In genomic region chr11:119196833-119197483, GRCh38 we compare ENCODE assay signal across 1 cellular context.
TF ChIP-seq lines count a peak whose summit lies in the region.

No MANE protein-coding gene starts in this region.

TF ChIP-seq in GM12878, 131 proteins besides CTCF, POLR2A, EP300 and RAD21:
- TF ChIP-seq YY1 (IDR thresholded peaks at IDR 0.05; ENCODE audit: low read depth, low read length): peak; percentile 59
- TF ChIP-seq HCFC1 (IDR thresholded peaks at IDR 0.05; ENCODE audit: low read length): no peak
- no peak for TF ChIP-seq FOS (IDR thresholded peaks at IDR 0.05; ENCODE audit: borderline replicate concordance, extremely low read depth, insufficient read length)
- no peak for TF ChIP-seq RCOR1 (conservative IDR thresholded peaks at IDR 0.05; ENCODE audit: low read depth, low read length)
- no peak for TF ChIP-seq E4F1 (IDR thresholded peaks at IDR 0.05; ENCODE audit: borderline replicate concordance, partially characterized antibody)
- no peak for TF ChIP-seq KDM1A (IDR thresholded peaks at IDR 0.05; ENCODE audit: borderline replicate concordance)
- TF ChIP-seq NKRF (conservative IDR thresholded peaks at IDR 0.05): no peak
- TF ChIP-seq SMC3 (IDR thresholded peaks at IDR 0.05; ENCODE audit: borderline replicate concordance, low read length): peak; percentile 83
- TF ChIP-seq, protein P1, sequence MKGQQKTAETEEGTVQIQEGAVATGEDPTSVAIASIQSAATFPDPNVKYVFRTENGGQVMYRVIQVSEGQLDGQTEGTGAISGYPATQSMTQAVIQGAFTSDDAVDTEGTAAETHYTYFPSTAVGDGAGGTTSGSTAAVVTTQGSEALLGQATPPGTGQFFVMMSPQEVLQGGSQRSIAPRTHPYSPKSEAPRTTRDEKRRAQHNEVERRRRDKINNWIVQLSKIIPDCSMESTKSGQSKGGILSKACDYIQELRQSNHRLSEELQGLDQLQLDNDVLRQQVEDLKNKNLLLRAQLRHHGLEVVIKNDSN (IDR thresholded peaks at IDR 0.05; ENCODE audit: borderline replicate concordance, extremely low read length, insufficient read depth, low read depth, low read length): no peak
- TF ChIP-seq CBX5 (IDR thresholded peaks at IDR 0.05; ENCODE audit: low read depth): no peak
- no peak for TF ChIP-seq MTA2 (IDR thresholded peaks at IDR 0.05; ENCODE audit: low read depth)
- TF ChIP-seq POLR2AphosphoS5 (IDR thresholded peaks at IDR 0.05; ENCODE audit: low read length): no peak
- TF ChIP-seq SUZ12 (IDR thresholded peaks at IDR 0.05; ENCODE audit: unreplicated experiment): no peak
- TF ChIP-seq LARP7 (IDR thresholded peaks at IDR 0.05): no peak
- TF ChIP-seq, protein P2, sequence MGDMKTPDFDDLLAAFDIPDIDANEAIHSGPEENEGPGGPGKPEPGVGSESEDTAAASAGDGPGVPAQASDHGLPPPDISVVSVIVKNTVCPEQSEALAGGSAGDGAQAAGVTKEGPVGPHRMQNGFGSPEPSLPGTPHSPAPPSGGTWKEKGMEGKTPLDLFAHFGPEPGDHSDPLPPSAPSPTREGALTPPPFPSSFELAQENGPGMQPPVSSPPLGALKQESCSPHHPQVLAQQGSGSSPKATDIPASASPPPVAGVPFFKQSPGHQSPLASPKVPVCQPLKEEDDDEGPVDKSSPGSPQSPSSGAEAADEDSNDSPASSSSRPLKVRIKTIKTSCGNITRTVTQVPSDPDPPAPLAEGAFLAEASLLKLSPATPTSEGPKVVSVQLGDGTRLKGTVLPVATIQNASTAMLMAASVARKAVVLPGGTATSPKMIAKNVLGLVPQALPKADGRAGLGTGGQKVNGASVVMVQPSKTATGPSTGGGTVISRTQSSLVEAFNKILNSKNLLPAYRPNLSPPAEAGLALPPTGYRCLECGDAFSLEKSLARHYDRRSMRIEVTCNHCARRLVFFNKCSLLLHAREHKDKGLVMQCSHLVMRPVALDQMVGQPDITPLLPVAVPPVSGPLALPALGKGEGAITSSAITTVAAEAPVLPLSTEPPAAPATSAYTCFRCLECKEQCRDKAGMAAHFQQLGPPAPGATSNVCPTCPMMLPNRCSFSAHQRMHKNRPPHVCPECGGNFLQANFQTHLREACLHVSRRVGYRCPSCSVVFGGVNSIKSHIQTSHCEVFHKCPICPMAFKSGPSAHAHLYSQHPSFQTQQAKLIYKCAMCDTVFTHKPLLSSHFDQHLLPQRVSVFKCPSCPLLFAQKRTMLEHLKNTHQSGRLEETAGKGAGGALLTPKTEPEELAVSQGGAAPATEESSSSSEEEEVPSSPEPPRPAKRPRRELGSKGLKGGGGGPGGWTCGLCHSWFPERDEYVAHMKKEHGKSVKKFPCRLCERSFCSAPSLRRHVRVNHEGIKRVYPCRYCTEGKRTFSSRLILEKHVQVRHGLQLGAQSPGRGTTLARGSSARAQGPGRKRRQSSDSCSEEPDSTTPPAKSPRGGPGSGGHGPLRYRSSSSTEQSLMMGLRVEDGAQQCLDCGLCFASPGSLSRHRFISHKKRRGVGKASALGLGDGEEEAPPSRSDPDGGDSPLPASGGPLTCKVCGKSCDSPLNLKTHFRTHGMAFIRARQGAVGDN (IDR thresholded peaks at IDR 0.05): no peak
- no peak for TF ChIP-seq BRCA1 (IDR thresholded peaks at IDR 0.05; ENCODE audit: low read depth, low read length)
- TF ChIP-seq FOXK2 (IDR thresholded peaks at IDR 0.05): no peak
- TF ChIP-seq RUNX3 (IDR thresholded peaks at IDR 0.05; ENCODE audit: low read length): peak; percentile 40
- no peak for TF ChIP-seq MTA3 (IDR thresholded peaks at IDR 0.05; ENCODE audit: borderline replicate concordance, low read length)
- no peak for TF ChIP-seq GABPA (IDR thresholded peaks at IDR 0.05; ENCODE audit: low read depth)
- TF ChIP-seq, protein P3, sequence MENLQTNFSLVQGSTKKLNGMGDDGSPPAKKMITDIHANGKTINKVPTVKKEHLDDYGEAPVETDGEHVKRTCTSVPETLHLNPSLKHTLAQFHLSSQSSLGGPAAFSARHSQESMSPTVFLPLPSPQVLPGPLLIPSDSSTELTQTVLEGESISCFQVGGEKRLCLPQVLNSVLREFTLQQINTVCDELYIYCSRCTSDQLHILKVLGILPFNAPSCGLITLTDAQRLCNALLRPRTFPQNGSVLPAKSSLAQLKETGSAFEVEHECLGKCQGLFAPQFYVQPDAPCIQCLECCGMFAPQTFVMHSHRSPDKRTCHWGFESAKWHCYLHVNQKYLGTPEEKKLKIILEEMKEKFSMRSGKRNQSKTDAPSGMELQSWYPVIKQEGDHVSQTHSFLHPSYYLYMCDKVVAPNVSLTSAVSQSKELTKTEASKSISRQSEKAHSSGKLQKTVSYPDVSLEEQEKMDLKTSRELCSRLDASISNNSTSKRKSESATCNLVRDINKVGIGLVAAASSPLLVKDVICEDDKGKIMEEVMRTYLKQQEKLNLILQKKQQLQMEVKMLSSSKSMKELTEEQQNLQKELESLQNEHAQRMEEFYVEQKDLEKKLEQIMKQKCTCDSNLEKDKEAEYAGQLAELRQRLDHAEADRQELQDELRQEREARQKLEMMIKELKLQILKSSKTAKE (IDR thresholded peaks at IDR 0.05; ENCODE audit: low read depth, poor library complexity, severe bottlenecking): no peak
- TF ChIP-seq TCF12 (IDR thresholded peaks at IDR 0.05; ENCODE audit: low read depth, low read length): 0 out of 2 replicates have a peak, but pooled peaks have one; percentile 50
- TF ChIP-seq RELA (IDR thresholded peaks at IDR 0.05; ENCODE audit: borderline replicate concordance, partially characterized antibody): no peak
- no peak for TF ChIP-seq REST (IDR thresholded peaks at IDR 0.05; ENCODE audit: low read depth, low read length)
- TF ChIP-seq POU2F2 (IDR thresholded peaks at IDR 0.05; ENCODE audit: borderline replicate concordance, low read depth, low read length): no peak
- TF ChIP-seq, protein P4, sequence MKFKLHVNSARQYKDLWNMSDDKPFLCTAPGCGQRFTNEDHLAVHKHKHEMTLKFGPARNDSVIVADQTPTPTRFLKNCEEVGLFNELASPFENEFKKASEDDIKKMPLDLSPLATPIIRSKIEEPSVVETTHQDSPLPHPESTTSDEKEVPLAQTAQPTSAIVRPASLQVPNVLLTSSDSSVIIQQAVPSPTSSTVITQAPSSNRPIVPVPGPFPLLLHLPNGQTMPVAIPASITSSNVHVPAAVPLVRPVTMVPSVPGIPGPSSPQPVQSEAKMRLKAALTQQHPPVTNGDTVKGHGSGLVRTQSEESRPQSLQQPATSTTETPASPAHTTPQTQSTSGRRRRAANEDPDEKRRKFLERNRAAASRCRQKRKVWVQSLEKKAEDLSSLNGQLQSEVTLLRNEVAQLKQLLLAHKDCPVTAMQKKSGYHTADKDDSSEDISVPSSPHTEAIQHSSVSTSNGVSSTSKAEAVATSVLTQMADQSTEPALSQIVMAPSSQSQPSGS (IDR thresholded peaks at IDR 0.05; ENCODE audit: low read length): no peak
- 0 out of 2 replicates have a peak, but pooled peaks have one; percentile 44 for TF ChIP-seq SMARCA5 (IDR thresholded peaks at IDR 0.05)
- TF ChIP-seq CHD1 (IDR thresholded peaks at IDR 0.05; ENCODE audit: low read depth, low read length): no peak
- TF ChIP-seq, protein P5, sequence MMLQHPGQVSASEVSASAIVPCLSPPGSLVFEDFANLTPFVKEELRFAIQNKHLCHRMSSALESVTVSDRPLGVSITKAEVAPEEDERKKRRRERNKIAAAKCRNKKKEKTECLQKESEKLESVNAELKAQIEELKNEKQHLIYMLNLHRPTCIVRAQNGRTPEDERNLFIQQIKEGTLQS (IDR thresholded peaks at IDR 0.05; ENCODE audit: borderline replicate concordance, extremely low read depth, low read depth, low read length): no peak
- no peak for TF ChIP-seq YBX1 (IDR thresholded peaks at IDR 0.05)
- TF ChIP-seq ELK1 (IDR thresholded peaks at IDR 0.05; ENCODE audit: low read depth, low read length): no peak
- peak; percentile 5; the same call in 1 of the 2 replicates for TF ChIP-seq SPI1 (IDR thresholded peaks at IDR 0.05; ENCODE audit: borderline replicate concordance, insufficient read depth, low read depth, low read length)
- TF ChIP-seq ATF7 (IDR thresholded peaks at IDR 0.05; ENCODE audit: low read depth): no peak
